ENCODE assay signal across 8 cellular contexts in genomic region chr1:161046574-161047167, GRCh38. TPM values are rescaled to one million over a fixed set of nuclear protein-coding genes. Genes with fewer than 3 reads are reported as not detected.
A peak's percentile ranks its signal among the peaks of the same experiment; 100 is the strongest.
DNase-seq lines count a peak whose midpoint lies in the region; ATAC-seq, FAIRE-seq and TF ChIP-seq lines count a peak whose summit lies in the region.

No MANE protein-coding gene starts in this region.

- peak overlapping the region; percentile 90 for H3K4me3 ChIP-seq in AG04449 (ENCODE audit: low read depth, low read length)
- peak overlapping the region; percentile 86 for H3K4me3 ChIP-seq in HL-60 (replicated peaks; ENCODE audit: insufficient read depth, low read length)
- H3K4me3 ChIP-seq in astrocyte (ENCODE audit: insufficient read depth, low read depth, low read length), result peak overlapping the region; percentile 85
- H3K4me3 ChIP-seq in mesenchymal stem cell (ENCODE audit: insufficient read depth in 1 of 2, low read depth in 1 of 2, low read length in 2 of 2), result peak overlapping the region in 1 of 2 experiments; percentile 97
- H3K4me3 ChIP-seq in lower leg skin (ENCODE audit: low read depth, poor library complexity, severe bottlenecking), result no peak overlapping the region

- H3K9ac ChIP-seq in astrocyte (ENCODE audit: low read length) (peak overlapping the region; percentile 92), mesenchymal stem cell (ENCODE audit: low read length) (peak overlapping the region; percentile 98)

- H3K9me3 ChIP-seq in astrocyte (ENCODE audit: insufficient read depth, low read depth, low read length) (peaks cover 6% of the 10 kb centered on the region), mesenchymal stem cell (ENCODE audit: control insufficient read depth, low read length) (peaks cover 15% of the 10 kb centered on the region)

- peak overlapping the region; percentile 98 for H3K4me3 Mint-ChIP-seq in astrocyte (ENCODE audit: unreplicated experiment)

- H3K27ac Mint-ChIP-seq in astrocyte (ENCODE audit: unreplicated experiment), result peak overlapping the region; percentile 100

- H3K4me1 ChIP-seq in astrocyte (ENCODE audit: insufficient read depth, low read length), result peaks cover 12% of the 10 kb centered on the region
- H3K4me1 ChIP-seq in mesenchymal stem cell (ENCODE audit: control insufficient read depth, insufficient read depth, low read depth, low read length), result no peaks in the 10 kb centered on the region

- H3K4me2 ChIP-seq in astrocyte (ENCODE audit: low read length) (peak overlapping the region; percentile 98), mesenchymal stem cell (ENCODE audit: low read length, poor library complexity, severe bottlenecking) (peak overlapping the region; percentile 65)

- H3K79me1 ChIP-seq in mesenchymal stem cell (replicated peaks; ENCODE audit: low read length, poor library complexity, severe bottlenecking), result peaks cover 15% of the 10 kb centered on the region

- peak; percentile 30 for ATAC-seq in GM18909 (IDR thresholded peaks at IDR 0.05; ENCODE audit: poor library complexity, unreplicated experiment)

- peak overlapping the region; percentile 29 to 41 for H3K4ac ChIP-seq in mesenchymal stem cell (ENCODE audit: low read depth in 1 of 2, low read length in 2 of 2)

- peaks cover 14% of the 10 kb centered on the region for H4K20me1 ChIP-seq in astrocyte (ENCODE audit: insufficient read depth, low read length)

- no peak for TF ChIP-seq POLR2A in lower leg skin (IDR thresholded peaks at IDR 0.05)

- no peak overlapping the region for H2BK15ac ChIP-seq in mesenchymal stem cell (ENCODE audit: low read depth, poor library complexity, severe bottlenecking)

- no peak overlapping the region for H3K23ac ChIP-seq in mesenchymal stem cell (ENCODE audit: low read length in 2 of 2)

- H2AK5ac ChIP-seq in mesenchymal stem cell (ENCODE audit: low read length, severe bottlenecking), result peak overlapping the region; percentile 74

- H3K14ac ChIP-seq in mesenchymal stem cell (ENCODE audit: low read length in 2 of 2), result no peak overlapping the region

- H2AFZ ChIP-seq in astrocyte (ENCODE audit: low read depth, low read length) (peak overlapping the region; percentile 97), mesenchymal stem cell (ENCODE audit: low read depth, low read length) (no peak overlapping the region)

- no peak for DNase-seq in AG04449 (ENCODE audit: low read depth, low spot score)
- peak; percentile 30 to 61 for DNase-seq in HL-60 (ENCODE audit: low read depth in 1 of 2, low spot score in 1 of 2)
- DNase-seq in astrocyte (ENCODE audit: low read depth), result no peak
- DNase-seq in mesenchymal stem cell, result no peak
- no peak for DNase-seq in activated effector memory CD4-positive, alpha-beta T cell treated with anti-CD3 and anti-CD28 coated beads, Interleukin-2, amount 50 U/mL, for 16 hours
- DNase-seq in DMS153 treated with DMSO at 0.1 percent for 48 hours (lab: John Stamatoyannopoulos, UW; ENCODE audit: unreplicated experiment), result no peak
- no peak for DNase-seq in lower leg skin (ENCODE audit: low spot score in 2 of 2)

- peak overlapping the region; percentile 83 for H4K8ac ChIP-seq in mesenchymal stem cell (ENCODE audit: low read length)

- peaks cover 12% of the 10 kb centered on the region for H3K36me3 Mint-ChIP-seq in astrocyte (ENCODE audit: low read depth, unreplicated experiment)

- H3K79me2 ChIP-seq in astrocyte (ENCODE audit: insufficient read depth, low read length), result peaks cover 27% of the 10 kb centered on the region

- intact Hi-C loops in lower leg skin (cut with DNase I; ENCODE audit: low total_unique reads), result no loop called here

- WGBS in mesenchymal stem cell, result no CpG with 5 or more reads among the region's 1 CpG
- 78 to 80% methylated on average over 1 of the region's 1 CpG for WGBS in lower leg skin, 2 donors

- TF ChIP-seq CTCF in AG04449 (IDR thresholded peaks at IDR 0.05; ENCODE audit: insufficient read depth, low read length, missing control alignments), result no peak
- TF ChIP-seq CTCF in HL-60 (IDR thresholded peaks at IDR 0.05; ENCODE audit: insufficient read depth, low read length), result no peak
- no peak for TF ChIP-seq CTCF in astrocyte (IDR thresholded peaks at IDR 0.05; ENCODE audit: insufficient read depth, low read depth, low read length)
- no peak for TF ChIP-seq CTCF in lower leg skin (IDR thresholded peaks at IDR 0.05)

- peak overlapping the region; percentile 69 for H2BK120ac ChIP-seq in mesenchymal stem cell (ENCODE audit: low read depth, low read length)

- H3K36me3 ChIP-seq in astrocyte (ENCODE audit: insufficient read depth, low read length) (no peaks in the 10 kb centered on the region), mesenchymal stem cell (ENCODE audit: control insufficient read depth in 1 of 2, insufficient read depth in 2 of 2, low read depth in 1 of 2, low read length in 2 of 2) (peaks cover 11 to 15% of the 10 kb centered on the region in 2 experiments)

- H3K18ac ChIP-seq in mesenchymal stem cell (ENCODE audit: low read depth in 1 of 2, low read length in 2 of 2), result peak overlapping the region in 1 of 2 experiments; percentile 69

- H4K91ac ChIP-seq in mesenchymal stem cell (ENCODE audit: low read length), result no peak overlapping the region

- H3K27ac ChIP-seq in HL-60 (replicated peaks), result peak overlapping the region; percentile 98
- peak overlapping the region; percentile 97 for H3K27ac ChIP-seq in astrocyte (ENCODE audit: low read depth, low read length)
- H3K27ac ChIP-seq in mesenchymal stem cell (ENCODE audit: low read length, poor library complexity, severe bottlenecking), result peak overlapping the region; percentile 92

- H3K27me3 ChIP-seq in HL-60 (ENCODE audit: insufficient read depth, poor library complexity, severe bottlenecking) (no peaks in the 10 kb centered on the region), astrocyte (ENCODE audit: insufficient read depth, low read length) (no peaks in the 10 kb centered on the region), mesenchymal stem cell (ENCODE audit: control insufficient read depth in 1 of 2, insufficient read depth in 1 of 2, low read length in 2 of 2) (no peaks in the 10 kb centered on the region)

- CTCF ChIA-PET in AG04449 (lab: Yijun Ruan, JAX), result interaction anchor here (0.6 to 9.8 kb wide), 13 partner anchors 8 to 1831 kb away, joined by 3 to 107 read pairs (median 4); partner anchors contain the start of genes DEDD, F11R and KLHDC9

- H3K9me3 Mint-ChIP-seq in astrocyte (ENCODE audit: unreplicated experiment), result peaks cover 23% of the 10 kb centered on the region

- H3K4me1 Mint-ChIP-seq in astrocyte (ENCODE audit: low read depth, unreplicated experiment), result peaks cover 15% of the 10 kb centered on the region

- H2BK5ac ChIP-seq in mesenchymal stem cell (ENCODE audit: low read depth, low read length, poor library complexity, severe bottlenecking), result no peak overlapping the region

- no peak overlapping the region for H2BK12ac ChIP-seq in mesenchymal stem cell (ENCODE audit: low read length in 2 of 2)

- no peak for FAIRE-seq in astrocyte (lab: Jason Lieb, UNC)

- no peaks in the 10 kb centered on the region for H3K27me3 Mint-ChIP-seq in astrocyte (ENCODE audit: low read depth, unreplicated experiment)

- POLR2A ChIA-PET in AG04449 (lab: Yijun Ruan, JAX), result interaction anchor here (1.1 to 1.9 kb wide), 3 partner anchors 8 to 86 kb away, joined by 3 to 11 read pairs (median 10); partner anchors contain the start of genes DEDD and KLHDC9

RNA-seq across cellular contexts. Expression of gene USF1, which starts 0.9 kb away (rescaled TPM):
- total RNA-seq in astrocyte (61.3 and 70.1 TPM in 2 replicates), lower leg skin (10 to 100 TPM; 35.3 to 59.4 (median 43.3) TPM)
- 22.4 TPM for polyA plus RNA-seq in mesenchymal stem cell (2013, experiment 1 of 2)
- 21.8 TPM for polyA plus RNA-seq in mesenchymal stem cell (2013, experiment 2 of 2)

RNA-seq across cellular contexts. Expression of gene TSTD1, which starts 7.9 kb away (rescaled TPM):
- total RNA-seq in astrocyte (9.5 TPM in 2 replicates), lower leg skin (100 to 1,000 TPM in 3 of 4 donors, 10 to 100 TPM in 1; 94.9 to 136 (median 107) TPM)
- polyA plus RNA-seq in mesenchymal stem cell (2013, experiment 1 of 2), result 0.57 TPM
- 0.51 TPM for polyA plus RNA-seq in mesenchymal stem cell (2013, experiment 2 of 2)

RNA-seq across cellular contexts. Expression of gene ARHGAP30, which starts 23.0 kb away (rescaled TPM):
- total RNA-seq in astrocyte (0.19 and 0.25 TPM in 2 replicates), lower leg skin (10 to 100 TPM in 2 of 4 donors, 1 to 10 TPM in 2; 8.5 to 14.8 (median 9.9) TPM)
- 0.04 TPM for polyA plus RNA-seq in mesenchymal stem cell (2013, experiment 1 of 2)
- polyA plus RNA-seq in mesenchymal stem cell (2013, experiment 2 of 2), result 0.03 TPM

RNA-seq across cellular contexts. Expression of gene F11R, which starts 25.7 kb away (rescaled TPM):
- 53.7 and 68.6 TPM in 2 replicates for total RNA-seq in astrocyte
- 4.0 TPM for polyA plus RNA-seq in mesenchymal stem cell (2013, experiment 1 of 2)
- polyA plus RNA-seq in mesenchymal stem cell (2013, experiment 2 of 2), result 4.8 TPM
- 100 to 1,000 TPM in 2 of 4 donors, 10 to 100 TPM in 2; 68.4 to 125 (median 97.5) TPM for total RNA-seq in lower leg skin

RNA-seq across cellular contexts. Expression of gene NECTIN4, which starts 42.7 kb away (rescaled TPM):
- total RNA-seq in astrocyte (1.6 and 1.9 TPM in 2 replicates), lower leg skin (100 to 1,000 TPM; 176 to 239 (median 208) TPM)
- 0.03 TPM for polyA plus RNA-seq in mesenchymal stem cell (2013, experiment 1 of 2)
- polyA plus RNA-seq in mesenchymal stem cell (2013, experiment 2 of 2), result 0.01 TPM

Comparison
In these comparisons a context has a peak if more than half of its experiments do, and no peak if none do; other contexts are left out.
1. DNase-seq: peak in HL-60 (2 of 2); none in AG04449 (single experiment), astrocyte (single experiment), mesenchymal stem cell (single experiment), activated effector memory CD4-positive, alpha-beta T cell treated with anti-CD3 and anti-CD28 coated beads, Interleukin-2, amount 50 U/mL, for 16 hours (single experiment), DMS153 treated with DMSO at 0.1 percent for 48 hours (single experiment) and lower leg skin (0 of 2).
2. Peak in every context shown above with its lines, with median percentiles within 50 percentile points of each other: H3K27ac ChIP-seq.